ENCODE assay signal across 9 cellular contexts in the genomic region with DNA sequence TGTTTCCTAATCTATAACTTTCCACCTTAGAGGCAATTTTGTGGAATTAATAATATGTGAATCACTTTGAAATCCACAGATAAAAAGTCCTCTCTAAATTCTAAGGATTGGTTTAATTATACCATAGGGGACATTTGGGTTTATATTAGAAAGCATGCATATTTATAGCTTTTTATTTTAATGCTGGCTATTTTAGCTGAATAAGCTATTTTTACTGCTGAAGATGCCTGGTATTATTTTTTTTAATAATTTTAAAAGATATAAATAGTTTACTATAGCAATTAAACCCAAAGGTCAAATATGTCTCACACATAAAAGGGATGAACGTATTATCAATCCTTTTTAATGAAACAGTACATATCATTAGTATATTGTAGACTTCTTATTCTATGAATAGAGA.
"Had no signal": no experiment of that assay in that cellular context is flagged by ENCODE, and none has a peak within 500 bp of the region (broad histone marks: within the 10 kb centered on the region; RNA-seq: fewer than 3 reads in every experiment).

No MANE protein-coding gene starts in this region.

- FAIRE-seq: HTR-8/SVneo had no signal

- H3K36me3 Mint-ChIP-seq: IgD-negative memory B cell had no signal

- H3K9ac ChIP-seq: GM23248 had no signal

- DNase-seq: GM23248, GOT3, H7, HFFc6, KG1 had no signal

- H3K4me1 Mint-ChIP-seq: IgD-negative memory B cell had no signal

- H3K9me3 ChIP-seq: HAP-1 had no signal

- ATAC-seq: HCT116 had no signal

- H2AFZ ChIP-seq: GM23248 had no signal

- H3K36me3 ChIP-seq: HAP-1 had no signal

- H3K27ac ChIP-seq: GM23248 had no signal

- H3K27me3 Mint-ChIP-seq: IgD-negative memory B cell had no signal

- H3K4me1 ChIP-seq: HAP-1 had no signal

- H3K27ac Mint-ChIP-seq: HFFc6, IgD-negative memory B cell had no signal

- H3K4me3 ChIP-seq: GM23248, HAP-1 had no signal

- H3K4me3 Mint-ChIP-seq: HFFc6, IgD-negative memory B cell had no signal

- H3K9me3 Mint-ChIP-seq: IgD-negative memory B cell had no signal
